Comparison of ENCODE assay signal across 28 cellular contexts in genomic region chr18:60895181-60895580, GRCh38.
DNase-seq lines count a peak whose midpoint lies in the region; ATAC-seq, FAIRE-seq and TF ChIP-seq lines count a peak whose summit lies in the region.
"Had no signal": no experiment of that assay in that cellular context is flagged by ENCODE, and none has a peak within 500 bp of the region (broad histone marks: within the 10 kb centered on the region; RNA-seq: fewer than 3 reads in every experiment).

No MANE protein-coding gene starts in this region.

- no peaks in the 10 kb centered on the region for H3K36me3 Mint-ChIP-seq in astrocyte (ENCODE audit: low read depth, unreplicated experiment)
- H3K36me3 Mint-ChIP-seq: CD8-positive, alpha-beta T cell had no signal

- no peaks in the 10 kb centered on the region for H3K27me3 Mint-ChIP-seq in astrocyte (ENCODE audit: low read depth, unreplicated experiment)
- H3K27me3 Mint-ChIP-seq: activated CD4-positive, alpha-beta memory T cell treated with anti-CD3 and anti-CD28 coated beads, Interleukin-2, amount 10 ng/mL, durations not matched to agents 7 days and 5 days; activated naive CD8-positive, alpha-beta T cell treated with anti-CD3 and anti-CD28 coated beads, Interleukin-2, amount 50 U/mL, for 24 hours had no signal

- FAIRE-seq in astrocyte (lab: Jason Lieb, UNC) = no peak
- FAIRE-seq: GM18507, H54 had no signal

- no peak overlapping the region for H3K9ac ChIP-seq in astrocyte (ENCODE audit: low read length)

- no peaks in the 10 kb centered on the region for H3K9me3 ChIP-seq in MG63
- H3K9me3 ChIP-seq in astrocyte (ENCODE audit: insufficient read depth, low read depth, low read length) = no peaks in the 10 kb centered on the region
- H3K9me3 ChIP-seq: stomach had no signal

- H3K27ac ChIP-seq in astrocyte (ENCODE audit: low read depth, low read length) = no peak overlapping the region
- H3K27ac ChIP-seq: cardiac muscle cell, spleen had no signal

- DNase-seq in H4 (ENCODE audit: low spot score) (peak; percentile 34), MG63 (peak; percentile 10), astrocyte (ENCODE audit: low read depth) (peak; percentile 44), fibroblast of mammary gland (ENCODE audit: low read depth) (peak; percentile 10), middle frontal gyrus (ENCODE audit: extremely low spot score, low spot score) (no peak), NCI-H2029 (lab: John Stamatoyannopoulos, UW) (no peak)
- no peak for DNase-seq in stimulated activated CD4-positive, alpha-beta T cell treated with anti-CD3 and anti-CD28 coated beads, Interleukin-12 subunit alpha, Interleukin-12 subunit beta, amount 100 ng/mL, for 4 hours
- DNase-seq: activated CD4-positive, alpha-beta memory T cell treated with anti-CD3 and anti-CD28 coated beads, Interleukin-2, amount 10 ng/mL, durations not matched to agents 7 days and 5 days; activated gamma-delta T cell; activated naive CD8-positive, alpha-beta T cell treated with anti-CD3 and anti-CD28 coated beads, Interleukin-2, amount 50 U/mL, for 24 hours; activated T-cell treated with anti-CD3 and anti-CD28 coated beads for 4 hours; CD8-positive, alpha-beta T cell; dermis blood vessel endothelial cell; GDM1; MV-4-11; NCI-H187 treated with DMSO at 0.1 percent for 48 hours; NCI-H524; occipital lobe; spleen; stimulated activated CD4-positive, alpha-beta T cell treated with anti-CD3 and anti-CD28 coated beads, Interleukin-4, amount 100 ng/mL, for 4 hours; stomach; SW 1271; trophoblast cell had no signal

- H3K4me2 ChIP-seq in astrocyte (ENCODE audit: low read length) = no peak overlapping the region

- H3K4me3 ChIP-seq in MG63 = no peak overlapping the region
- H3K4me3 ChIP-seq in astrocyte (ENCODE audit: insufficient read depth, low read depth, low read length) = no peak overlapping the region
- H3K4me3 ChIP-seq in fibroblast of mammary gland (ENCODE audit: control insufficient read depth, low read depth, low read length) = no peak overlapping the region
- H3K4me3 ChIP-seq: cardiac muscle cell, spleen, stomach had no signal

- no peaks in the 10 kb centered on the region for H3K79me2 ChIP-seq in astrocyte (ENCODE audit: insufficient read depth, low read length)

- no peaks in the 10 kb centered on the region for H3K9me3 Mint-ChIP-seq in astrocyte (ENCODE audit: unreplicated experiment)

- no peaks in the 10 kb centered on the region for H3K4me1 ChIP-seq in astrocyte (ENCODE audit: insufficient read depth, low read length)
- H3K4me1 ChIP-seq: spleen, stomach had no signal

- TF ChIP-seq CTCF in astrocyte (IDR thresholded peaks at IDR 0.05; ENCODE audit: insufficient read depth, low read depth, low read length) (no peak), fibroblast of mammary gland (conservative IDR thresholded peaks at IDR 0.05; ENCODE audit: control insufficient read depth, insufficient read depth, low read depth, low read length) (no peak)

- no peak for ATAC-seq in GM18909 (IDR thresholded peaks at IDR 0.05; ENCODE audit: poor library complexity, unreplicated experiment)
- ATAC-seq: activated naive CD8-positive, alpha-beta T cell treated with anti-CD3 and anti-CD28 coated beads, Interleukin-2, amount 50 U/mL, for 24 hours; CD8-positive, alpha-beta T cell; Right ventricle myocardium inferior had no signal

- H3K27me3 ChIP-seq in MG63 (no peaks in the 10 kb centered on the region), astrocyte (ENCODE audit: insufficient read depth, low read length) (no peaks in the 10 kb centered on the region)
- H3K27me3 ChIP-seq: cardiac muscle cell, spleen, stomach had no signal

- H3K4me3 Mint-ChIP-seq in astrocyte (ENCODE audit: unreplicated experiment) = no peak overlapping the region
- H3K4me3 Mint-ChIP-seq: activated CD4-positive, alpha-beta memory T cell treated with anti-CD3 and anti-CD28 coated beads, Interleukin-2, amount 10 ng/mL, durations not matched to agents 7 days and 5 days; activated naive CD8-positive, alpha-beta T cell treated with anti-CD3 and anti-CD28 coated beads, Interleukin-2, amount 50 U/mL, for 24 hours; CD8-positive, alpha-beta T cell had no signal

- no peaks in the 10 kb centered on the region for H3K36me3 ChIP-seq in MG63
- no peaks in the 10 kb centered on the region for H3K36me3 ChIP-seq in astrocyte (ENCODE audit: insufficient read depth, low read length)
- H3K36me3 ChIP-seq: cardiac muscle cell, spleen, stomach had no signal

- no peaks in the 10 kb centered on the region for H4K20me1 ChIP-seq in astrocyte (ENCODE audit: insufficient read depth, low read length)

- H3K4me1 Mint-ChIP-seq in astrocyte (ENCODE audit: low read depth, unreplicated experiment) = peaks cover 2% of the 10 kb centered on the region
- H3K4me1 Mint-ChIP-seq: activated CD4-positive, alpha-beta memory T cell treated with anti-CD3 and anti-CD28 coated beads, Interleukin-2, amount 10 ng/mL, durations not matched to agents 7 days and 5 days; activated naive CD8-positive, alpha-beta T cell treated with anti-CD3 and anti-CD28 coated beads, Interleukin-2, amount 50 U/mL, for 24 hours had no signal

- H3K27ac Mint-ChIP-seq in astrocyte (ENCODE audit: unreplicated experiment) = no peak overlapping the region
- H3K27ac Mint-ChIP-seq: activated CD4-positive, alpha-beta memory T cell treated with anti-CD3 and anti-CD28 coated beads, Interleukin-2, amount 10 ng/mL, durations not matched to agents 7 days and 5 days; activated naive CD8-positive, alpha-beta T cell treated with anti-CD3 and anti-CD28 coated beads, Interleukin-2, amount 50 U/mL, for 24 hours; CD8-positive, alpha-beta T cell had no signal

- H2AFZ ChIP-seq in astrocyte (ENCODE audit: low read depth, low read length) = no peak overlapping the region

Comparison
In these comparisons a context has a peak if more than half of its experiments do, and no peak if none do; other contexts are left out.
1. DNase-seq: peak in H4 (single experiment), MG63 (single experiment), astrocyte (single experiment) and fibroblast of mammary gland (single experiment); none in middle frontal gyrus (single experiment), stimulated activated CD4-positive, alpha-beta T cell treated with anti-CD3 and anti-CD28 coated beads, Interleukin-12 subunit alpha, Interleukin-12 subunit beta, amount 100 ng/mL, for 4 hours (single experiment) and NCI-H2029 (single experiment).